ENCODE assay signal across 5 cellular contexts in the genomic region with DNA sequence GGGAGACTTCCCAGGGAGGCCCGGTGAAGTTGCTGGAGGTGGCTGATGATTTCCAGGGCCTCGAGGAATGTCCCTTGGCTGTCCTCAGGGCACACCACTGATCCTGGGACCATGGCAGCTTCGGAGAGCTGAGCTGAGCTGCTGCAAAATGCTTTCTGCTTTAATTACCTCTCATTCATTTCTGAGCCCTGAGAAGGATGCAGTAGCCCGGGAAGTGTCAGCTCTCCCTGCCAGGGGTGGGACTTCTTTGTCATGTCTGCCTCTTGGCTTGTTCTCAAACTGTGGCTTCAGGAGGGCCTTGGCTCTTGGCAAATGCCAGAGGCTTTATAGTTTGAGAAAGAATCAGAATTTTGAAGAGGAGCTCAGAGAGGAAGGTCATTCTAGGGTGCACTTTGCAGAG. TPM values are rescaled to one million over a fixed set of nuclear protein-coding genes. Genes with fewer than 3 reads are reported as not detected.
"Had no signal": no experiment of that assay in that cellular context is flagged by ENCODE, and none has a peak within 500 bp of the region (broad histone marks: within the 10 kb centered on the region; RNA-seq: fewer than 3 reads in every experiment).

No MANE protein-coding gene starts in this region.

RNA-seq across cellular contexts. Expression of a gene that starts 28.7 kb away (rescaled TPM):
- total RNA-seq: LHCN-M2, Right ventricle myocardium inferior, RPMI7951, SJCRH30, SK-MEL-5 had no signal
